18 cellular contexts compared by ENCODE assay signal in genomic region chr13:97932006-97932405, GRCh38. TPM values are rescaled to one million over a fixed set of nuclear protein-coding genes. Genes with fewer than 3 reads are reported as not detected.
DNase-seq lines count a peak whose midpoint lies in the region; ATAC-seq and TF ChIP-seq lines count a peak whose summit lies in the region.
"Had no signal": no experiment of that assay in that cellular context is flagged by ENCODE, and none has a peak within 500 bp of the region (broad histone marks: within the 10 kb centered on the region; RNA-seq: fewer than 3 reads in every experiment).

No MANE protein-coding gene starts in this region.

- H3K36me3 Mint-ChIP-seq in CD8-positive, alpha-beta T cell = no peaks in the 10 kb centered on the region
- H3K36me3 Mint-ChIP-seq: IgD-negative memory B cell had no signal

- H3K27me3 ChIP-seq in Karpas-422 (ENCODE audit: low read length) (no peaks in the 10 kb centered on the region), SJCRH30 (no peaks in the 10 kb centered on the region), mesendoderm (ENCODE audit: insufficient read depth, low read length, poor library complexity) (no peaks in the 10 kb centered on the region)
- H3K27me3 ChIP-seq in CD8-positive, alpha-beta T cell (ENCODE audit: insufficient read depth, low read length) = no peaks in the 10 kb centered on the region
- H3K27me3 ChIP-seq: BLaER1 treated with 17β-estradiol and CSF1 and Interleukin-3, amounts not matched to agents 10 nM and 100 nM had no signal

- no peaks in the 10 kb centered on the region for H4K20me1 ChIP-seq in Karpas-422 (ENCODE audit: insufficient read depth, low read depth, low read length)
- H4K20me1 ChIP-seq: BLaER1 treated with 17β-estradiol and CSF1 and Interleukin-3, amounts not matched to agents 10 nM and 100 nM had no signal

- no peak overlapping the region for H2BK15ac ChIP-seq in mesendoderm (replicated peaks; ENCODE audit: low read depth)

- H3K9me2 ChIP-seq in Karpas-422 (replicated peaks; ENCODE audit: insufficient read depth, low read length) = no peaks in the 10 kb centered on the region

- no peak for ATAC-seq in CD8-positive, alpha-beta T cell
- ATAC-seq in HG03565 (IDR thresholded peaks at IDR 0.05; ENCODE audit: unreplicated experiment) = no peak

- H3K4ac ChIP-seq in mesendoderm (ENCODE audit: low read depth, low read length) = no peak overlapping the region

- H3K36me3 ChIP-seq in Karpas-422 (ENCODE audit: insufficient read depth, low read length) (no peaks in the 10 kb centered on the region), SJCRH30 (no peaks in the 10 kb centered on the region), mesendoderm (ENCODE audit: control insufficient read depth, insufficient read depth, low read length) (no peaks in the 10 kb centered on the region)
- H3K36me3 ChIP-seq in CD8-positive, alpha-beta T cell (ENCODE audit: insufficient read depth, low read length) = no peaks in the 10 kb centered on the region
- H3K36me3 ChIP-seq: BLaER1 treated with 17β-estradiol and CSF1 and Interleukin-3, amounts not matched to agents 10 nM and 100 nM had no signal

- POLR2A ChIA-PET in CD8-positive, alpha-beta T cell (lab: Charles Lee) = no interaction called here

- H4K8ac ChIP-seq in mesendoderm (ENCODE audit: low read depth, low read length) = no peak overlapping the region

- intact Hi-C loops in CD8-positive, alpha-beta T cell (cut with DNase I, micrococcal nuclease) = no loop called here

- H3K27me3 Mint-ChIP-seq in CD8-positive, alpha-beta T cell (ENCODE audit: low read depth) = peaks cover 31% of the 10 kb centered on the region

- no peak overlapping the region for H3K27ac Mint-ChIP-seq in CD8-positive, alpha-beta T cell
- H3K27ac Mint-ChIP-seq: H9, IgD-negative memory B cell had no signal

- no peak overlapping the region for H4K5ac ChIP-seq in mesendoderm (ENCODE audit: low read length)

- no peak overlapping the region for H3K4me3 Mint-ChIP-seq in CD8-positive, alpha-beta T cell
- H3K4me3 Mint-ChIP-seq: CD8-positive, alpha-beta memory T cell; H9; IgD-negative memory B cell had no signal

- TF ChIP-seq CTCF in CD8-positive, alpha-beta T cell (IDR thresholded peaks at IDR 0.05) = no peak

- no peaks in the 10 kb centered on the region for H3K79me1 ChIP-seq in mesendoderm (ENCODE audit: low read length)

- no peak overlapping the region for H3K27ac ChIP-seq in Karpas-422 (ENCODE audit: low read length)
- H3K27ac ChIP-seq in SJCRH30 = peak overlapping the region; percentile 55
- no peak overlapping the region for H3K27ac ChIP-seq in mesendoderm (ENCODE audit: low read depth, low read length)
- no peak overlapping the region for H3K27ac ChIP-seq in CD8-positive, alpha-beta T cell (ENCODE audit: low read depth, low read length)
- H3K27ac ChIP-seq: BLaER1 treated with 17β-estradiol and CSF1 and Interleukin-3, amounts not matched to agents 10 nM and 100 nM had no signal

- no peak overlapping the region for H3K56ac ChIP-seq in mesendoderm (ENCODE audit: low read length)

- no peak overlapping the region for H2AK5ac ChIP-seq in mesendoderm (ENCODE audit: low read length)

- H3K4me3 ChIP-seq in Karpas-422 (ENCODE audit: low read length) = no peak overlapping the region
- H3K4me3 ChIP-seq in SJCRH30 = no peak overlapping the region
- no peak overlapping the region for H3K4me3 ChIP-seq in mesendoderm (ENCODE audit: low read length)
- no peak overlapping the region for H3K4me3 ChIP-seq in CD8-positive, alpha-beta T cell (ENCODE audit: low read depth, low read length)
- H3K4me3 ChIP-seq: BLaER1 treated with 17β-estradiol and CSF1 and Interleukin-3, amounts not matched to agents 10 nM and 100 nM had no signal

- no peaks in the 10 kb centered on the region for H3K4me1 ChIP-seq in Karpas-422 (ENCODE audit: low read length)
- H3K4me1 ChIP-seq in SJCRH30 = peaks cover 16% of the 10 kb centered on the region
- no peaks in the 10 kb centered on the region for H3K4me1 ChIP-seq in mesendoderm (ENCODE audit: control insufficient read depth, low read depth, low read length)
- no peaks in the 10 kb centered on the region for H3K4me1 ChIP-seq in CD8-positive, alpha-beta T cell (ENCODE audit: insufficient read depth, low read length)
- H3K4me1 ChIP-seq: BLaER1 treated with 17β-estradiol and CSF1 and Interleukin-3, amounts not matched to agents 10 nM and 100 nM had no signal

- H3K4me2 ChIP-seq in Karpas-422 (ENCODE audit: low read depth, low read length, poor library complexity, severe bottlenecking) (no peak overlapping the region), mesendoderm (ENCODE audit: low read length) (no peak overlapping the region)
- H3K4me2 ChIP-seq: BLaER1 treated with 17β-estradiol and CSF1 and Interleukin-3, amounts not matched to agents 10 nM and 100 nM had no signal

- no peak overlapping the region for H2BK5ac ChIP-seq in mesendoderm (ENCODE audit: low read length)

- H3K9me3 Mint-ChIP-seq in CD8-positive, alpha-beta T cell = peaks cover 2% of the 10 kb centered on the region
- H3K9me3 Mint-ChIP-seq: H9, IgD-negative memory B cell had no signal

- no peak overlapping the region for H3K23ac ChIP-seq in mesendoderm (ENCODE audit: low read length)

- no peak overlapping the region for H2BK120ac ChIP-seq in mesendoderm (ENCODE audit: low read depth, low read length)

- H3K79me2 ChIP-seq in Karpas-422 (ENCODE audit: low read length) = no peaks in the 10 kb centered on the region
- no peaks in the 10 kb centered on the region for H3K79me2 ChIP-seq in mesendoderm (ENCODE audit: control insufficient read depth, insufficient read depth, low read length)

- no peak overlapping the region for H2AFZ ChIP-seq in Karpas-422 (ENCODE audit: low read length)

- CTCF ChIA-PET in CD8-positive, alpha-beta T cell (lab: Charles Lee) = no interaction called here

- no peak overlapping the region for H3K18ac ChIP-seq in mesendoderm (ENCODE audit: low read length)

- H3K4me1 Mint-ChIP-seq in CD8-positive, alpha-beta T cell (ENCODE audit: low read depth) = no peaks in the 10 kb centered on the region
- H3K4me1 Mint-ChIP-seq: CD8-positive, alpha-beta memory T cell; IgD-negative memory B cell had no signal

- H3K9me3 ChIP-seq in Karpas-422 (ENCODE audit: low read length) = no peaks in the 10 kb centered on the region
- H3K9me3 ChIP-seq in SJCRH30 (replicated peaks) = no peaks in the 10 kb centered on the region
- H3K9me3 ChIP-seq in CD8-positive, alpha-beta T cell (ENCODE audit: low read length) = no peaks in the 10 kb centered on the region
- H3K9me3 ChIP-seq: BLaER1 treated with 17β-estradiol and CSF1 and Interleukin-3, amounts not matched to agents 10 nM and 100 nM had no signal

- H3K9ac ChIP-seq in Karpas-422 (ENCODE audit: low read length) = no peak overlapping the region
- no peak overlapping the region for H3K9ac ChIP-seq in mesendoderm (ENCODE audit: low read length)
- H3K9ac ChIP-seq: BLaER1 treated with 17β-estradiol and CSF1 and Interleukin-3, amounts not matched to agents 10 nM and 100 nM had no signal

- DNase-seq in AG20443 (ENCODE audit: low spot score) (peak; percentile 32), Karpas-422 (peak; percentile 4), SJCRH30 (peak; percentile 71 to 75), mesendoderm (peak; percentile 23), SW480 (ENCODE audit: low spot score) (no peak)
- DNase-seq in CD8-positive, alpha-beta T cell = no peak
- no peak for DNase-seq in activated CD8-positive, alpha-beta memory T cell treated with anti-CD3 and anti-CD28 coated beads, Interleukin-2, amount 50 U/mL, for 48 hours
- DNase-seq: CD8-positive, alpha-beta memory T cell; DMS53; H9; NCI-H1930; NCI-H345; NCI-H524 treated with DMSO at 0.1 percent for 48 hours; NK-92 treated with Interleukin-12 subunit alpha and Interleukin-12 subunit beta, amount 100 ng/mL, for 24 hours; Right ventricle myocardium superior had no signal

- WGBS in mesendoderm (ENCODE audit: extremely low coverage, insufficient coverage, low lambda C conversion rate) = no CpG with 5 or more reads among the region's 5 CpGs

RNA-seq across cellular contexts. Expression of gene IPO5, which starts 21.5 kb away (rescaled TPM):
- total RNA-seq in Karpas-422 (2014; rRNA removed; shearing (Covaris generic); ENCODE audit: low replicate concordance) = 61.8 and 114 TPM in 2 replicates
- 267 and 288 TPM in 2 replicates for total RNA-seq in SJCRH30 (2014; rRNA removed; shearing (Covaris generic))
- 222 TPM for polyA plus RNA-seq in mesendoderm (2013, experiment 1 of 2)
- 222 TPM for polyA plus RNA-seq in mesendoderm (2013, experiment 2 of 2)
- total RNA-seq in CD8-positive, alpha-beta T cell = 10 to 100 TPM; 76.3 to 77.2 TPM

Comparison
In these comparisons a context has a peak if more than half of its experiments do, and no peak if none do; other contexts are left out.
1. DNase-seq: peak in AG20443 (single experiment), Karpas-422 (single experiment), SJCRH30 (2 of 2) and mesendoderm (single experiment); none in CD8-positive, alpha-beta T cell (0 of 7), SW480 (single experiment) and activated CD8-positive, alpha-beta memory T cell treated with anti-CD3 and anti-CD28 coated beads, Interleukin-2, amount 50 U/mL, for 48 hours (single experiment).